ENCODE assay signal across 13 cellular contexts in genomic region chr2:147663964-147664363, GRCh38.
A peak's percentile ranks its signal among the peaks of the same experiment; 100 is the strongest.
DNase-seq lines count a peak whose midpoint lies in the region; ATAC-seq and TF ChIP-seq lines count a peak whose summit lies in the region.
"Had no signal": no experiment of that assay in that cellular context is flagged by ENCODE, and none has a peak within 500 bp of the region (broad histone marks: within the 10 kb centered on the region; RNA-seq: fewer than 3 reads in every experiment).

No MANE protein-coding gene starts in this region.

- TF ChIP-seq CTCF in CD14-positive monocyte (IDR thresholded peaks at IDR 0.05) = no peak
- TF ChIP-seq CTCF in osteoblast (IDR thresholded peaks at IDR 0.05; ENCODE audit: extremely low read depth, low read depth, low read length) = no peak
- TF ChIP-seq CTCF in body of pancreas (IDR thresholded peaks at IDR 0.05) = no peak

- H3K9me3 ChIP-seq in osteoblast (ENCODE audit: low read depth, low read length) (no peaks in the 10 kb centered on the region), body of pancreas (no peaks in the 10 kb centered on the region)
- H3K9me3 ChIP-seq: BLaER1 treated with 17β-estradiol and CSF1 and Interleukin-3, amounts not matched to agents 10 nM and 100 nM had no signal

- H3K27ac ChIP-seq in osteoblast (ENCODE audit: low read depth, low read length) (no peak overlapping the region), body of pancreas (no peak overlapping the region)
- H3K27ac ChIP-seq: BLaER1 treated with 17β-estradiol and CSF1 and Interleukin-3, amounts not matched to agents 10 nM and 100 nM had no signal

- H3K4me1 ChIP-seq in osteoblast (ENCODE audit: insufficient read depth, low read length) = no peaks in the 10 kb centered on the region
- H3K4me1 ChIP-seq in body of pancreas = no peaks in the 10 kb centered on the region

- 56 to 73% methylated on average over 2 of the region's 2 CpGs for WGBS in body of pancreas, 2 donors

- ATAC-seq in GM18868 (IDR thresholded peaks at IDR 0.05; ENCODE audit: unreplicated experiment) = peak; percentile 25
- ATAC-seq in HG02852 (IDR thresholded peaks at IDR 0.05; ENCODE audit: unreplicated experiment) = peak; percentile 29
- no peak for ATAC-seq in body of pancreas
- ATAC-seq: stimulated activated naive B cell treated with anti-CD40 and anti-IgM and Interleukin-4, amounts not matched to agents 10 μg/mL and 1 μg/mL and 100 μg/mL, for 72 hours had no signal

- H3K4me3 ChIP-seq in osteoblast (ENCODE audit: insufficient read depth, low read length) (no peak overlapping the region), body of pancreas (no peak overlapping the region)
- H3K4me3 ChIP-seq: BLaER1 treated with 17β-estradiol and CSF1 and Interleukin-3, amounts not matched to agents 10 nM and 100 nM had no signal

- no peaks in the 10 kb centered on the region for H3K27me3 Mint-ChIP-seq in CD14-positive monocyte (ENCODE audit: low read depth in 3 of 3)
- H3K27me3 Mint-ChIP-seq in activated T-helper 1 cell treated with anti-CD3 and anti-CD28 coated beads, Interleukin-12 subunit alpha, Interleukin-12 subunit beta, Interleukin-2, Interleukin-4 antibody, amounts not matched to agents 30 ng/mL and 10 ng/mL and 1 ng/mL, durations not matched to agents 14 hours and 24 hours and 36 hours (ENCODE audit: insufficient read depth) = no peaks in the 10 kb centered on the region
- H3K27me3 Mint-ChIP-seq: stimulated activated naive B cell treated with anti-CD40 and anti-IgM and Interleukin-4, amounts not matched to agents 10 μg/mL and 1 μg/mL and 100 μg/mL, for 72 hours had no signal

- H3K36me3 ChIP-seq in osteoblast (ENCODE audit: insufficient read depth, low read length) = no peaks in the 10 kb centered on the region
- H3K36me3 ChIP-seq in body of pancreas (replicated peaks in 1 of 2; ENCODE audit: insufficient read depth in 1 of 2, low read depth in 2 of 2) = no peaks in the 10 kb centered on the region
- H3K36me3 ChIP-seq: BLaER1 treated with 17β-estradiol and CSF1 and Interleukin-3, amounts not matched to agents 10 nM and 100 nM had no signal

- H3K27me3 ChIP-seq in osteoblast (ENCODE audit: insufficient read depth, low read length) (no peaks in the 10 kb centered on the region), body of pancreas (no peaks in the 10 kb centered on the region)
- H3K27me3 ChIP-seq: BLaER1 treated with 17β-estradiol and CSF1 and Interleukin-3, amounts not matched to agents 10 nM and 100 nM had no signal

- H3K27ac Mint-ChIP-seq in CD14-positive monocyte = peak overlapping the region in 3 of 7 donors; percentile 28 to 64 (median 54)
- peak overlapping the region; percentile 69 for H3K27ac Mint-ChIP-seq in activated T-helper 1 cell treated with anti-CD3 and anti-CD28 coated beads, Interleukin-12 subunit alpha, Interleukin-12 subunit beta, Interleukin-2, Interleukin-4 antibody, amounts not matched to agents 30 ng/mL and 10 ng/mL and 1 ng/mL, durations not matched to agents 14 hours and 24 hours and 36 hours
- H3K27ac Mint-ChIP-seq: nephron progenitor cell; stimulated activated naive B cell treated with anti-CD40 and anti-IgM and Interleukin-4, amounts not matched to agents 10 μg/mL and 1 μg/mL and 100 μg/mL, for 72 hours had no signal

- H4K20me1 ChIP-seq in osteoblast (ENCODE audit: insufficient read depth, low read length) = no peaks in the 10 kb centered on the region
- H4K20me1 ChIP-seq: BLaER1 treated with 17β-estradiol and CSF1 and Interleukin-3, amounts not matched to agents 10 nM and 100 nM had no signal

- H3K4me1 Mint-ChIP-seq in CD14-positive monocyte = peaks cover 20% of the 10 kb centered on the region
- H3K4me1 Mint-ChIP-seq in activated T-helper 1 cell treated with anti-CD3 and anti-CD28 coated beads, Interleukin-12 subunit alpha, Interleukin-12 subunit beta, Interleukin-2, Interleukin-4 antibody, amounts not matched to agents 30 ng/mL and 10 ng/mL and 1 ng/mL, durations not matched to agents 14 hours and 24 hours and 36 hours (ENCODE audit: low read depth) = peaks cover 24% of the 10 kb centered on the region
- H3K4me1 Mint-ChIP-seq: stimulated activated naive B cell treated with anti-CD40 and anti-IgM and Interleukin-4, amounts not matched to agents 10 μg/mL and 1 μg/mL and 100 μg/mL, for 72 hours had no signal

- TF ChIP-seq POLR2A in body of pancreas (IDR thresholded peaks at IDR 0.05) = no peak

- H3K9me3 Mint-ChIP-seq in CD14-positive monocyte = peaks cover 0 to 3% (median 0%) of the 10 kb centered on the region in 7 donors
- no peaks in the 10 kb centered on the region for H3K9me3 Mint-ChIP-seq in activated T-helper 1 cell treated with anti-CD3 and anti-CD28 coated beads, Interleukin-12 subunit alpha, Interleukin-12 subunit beta, Interleukin-2, Interleukin-4 antibody, amounts not matched to agents 30 ng/mL and 10 ng/mL and 1 ng/mL, durations not matched to agents 14 hours and 24 hours and 36 hours
- H3K9me3 Mint-ChIP-seq: nephron progenitor cell had no signal

- DNase-seq in CD14-positive monocyte (ENCODE audit: low spot score) = no peak
- DNase-seq in activated T-helper 1 cell treated with anti-CD3 and anti-CD28 coated beads, Interleukin-12 subunit alpha, Interleukin-12 subunit beta, Interleukin-2, Interleukin-4 antibody, amounts not matched to agents 30 ng/mL and 10 ng/mL and 1 ng/mL, durations not matched to agents 14 hours and 24 hours and 36 hours (ENCODE audit: low spot score) = peak; percentile 6
- no peak for DNase-seq in osteoblast (ENCODE audit: insufficient read length, low spot score, missing footprints)
- no peak for DNase-seq in body of pancreas
- no peak for DNase-seq in pons (ENCODE audit: low spot score)
- no peak for DNase-seq in C1 segment of cervical spinal cord (lab: John Stamatoyannopoulos, UW)
- DNase-seq: NCI-H1048; NCI-H774; nephron progenitor cell; stimulated activated naive B cell treated with anti-CD40 and anti-IgM and Interleukin-4, amounts not matched to agents 10 μg/mL and 1 μg/mL and 100 μg/mL, for 72 hours had no signal

- no peak overlapping the region for H3K4me2 ChIP-seq in osteoblast (ENCODE audit: insufficient read depth, low read length)

- H3K36me3 Mint-ChIP-seq in CD14-positive monocyte = peaks cover 0 to 3% of the 10 kb centered on the region in 2 donors
- H3K36me3 Mint-ChIP-seq in activated T-helper 1 cell treated with anti-CD3 and anti-CD28 coated beads, Interleukin-12 subunit alpha, Interleukin-12 subunit beta, Interleukin-2, Interleukin-4 antibody, amounts not matched to agents 30 ng/mL and 10 ng/mL and 1 ng/mL, durations not matched to agents 14 hours and 24 hours and 36 hours (ENCODE audit: low read depth) = no peaks in the 10 kb centered on the region
- H3K36me3 Mint-ChIP-seq: stimulated activated naive B cell treated with anti-CD40 and anti-IgM and Interleukin-4, amounts not matched to agents 10 μg/mL and 1 μg/mL and 100 μg/mL, for 72 hours had no signal

- intact Hi-C loops in CD14-positive monocyte (cut with micrococcal nuclease) = loop anchor here in 1 of 2 donors (10.0 kb wide), 1 partner anchor 99 kb away; no protein-coding TSS in a partner anchor
- intact Hi-C loops in activated T-helper 1 cell treated with anti-CD3 and anti-CD28 coated beads, Interleukin-12 subunit alpha, Interleukin-12 subunit beta, Interleukin-2, Interleukin-4 antibody, amounts not matched to agents 30 ng/mL and 10 ng/mL and 1 ng/mL, durations not matched to agents 14 hours and 24 hours and 36 hours (cut with micrococcal nuclease) = loop anchor here (1.0 to 5.0 kb wide), 4 partner anchors 35 to 181 kb away; partner anchors contain the start of gene ACVR2A
- intact Hi-C loops in body of pancreas (cut with DNase I) = no loop called here

- peak overlapping the region; percentile 47 to 60 for H3K4me3 Mint-ChIP-seq in CD14-positive monocyte
- H3K4me3 Mint-ChIP-seq in activated T-helper 1 cell treated with anti-CD3 and anti-CD28 coated beads, Interleukin-12 subunit alpha, Interleukin-12 subunit beta, Interleukin-2, Interleukin-4 antibody, amounts not matched to agents 30 ng/mL and 10 ng/mL and 1 ng/mL, durations not matched to agents 14 hours and 24 hours and 36 hours = peak overlapping the region; percentile 46
- H3K4me3 Mint-ChIP-seq: nephron progenitor cell; stimulated activated naive B cell treated with anti-CD40 and anti-IgM and Interleukin-4, amounts not matched to agents 10 μg/mL and 1 μg/mL and 100 μg/mL, for 72 hours had no signal

- H3K79me2 ChIP-seq in osteoblast (ENCODE audit: insufficient read depth, low read length) = no peaks in the 10 kb centered on the region

- no peak overlapping the region for H2AFZ ChIP-seq in osteoblast (ENCODE audit: low read length)
